Comparison of ENCODE assay signal across 8 cellular contexts in genomic region chr3:107927361-107928083, GRCh38.
DNase-seq lines count a peak whose midpoint lies in the region; ATAC-seq and TF ChIP-seq lines count a peak whose summit lies in the region.

No MANE protein-coding gene starts in this region.

- H3K18ac ChIP-seq in mesenchymal stem cell (ENCODE audit: low read depth in 1 of 2, low read length in 2 of 2): peak overlapping the region in 1 of 2 experiments; percentile 41

- peak; percentile 81 for DNase-seq in BE2C
- peak; percentile 53 for DNase-seq in NCI-H774 (lab: John Stamatoyannopoulos, UW)
- DNase-seq in activated CD8-positive, alpha-beta memory T cell treated with anti-CD3 and anti-CD28 coated beads for 24 hours: peak; percentile 87
- peak; percentile 8 to 42 (median 27) for DNase-seq in effector memory CD4-positive, alpha-beta T cell
- DNase-seq in mesenchymal stem cell: peak; percentile 76
- DNase-seq in stimulated activated CD8-positive, alpha-beta memory T cell treated with anti-CD3 and anti-CD28 coated beads, Interleukin-12 subunit alpha, Interleukin-12 subunit beta, amount 100 ng/mL, for 1 hour (ENCODE audit: low read depth): peak; percentile 45

- WGBS in mesenchymal stem cell: under 1% methylated on average over 51 of the region's 55 CpGs

- ATAC-seq in GM19324 (IDR thresholded peaks at IDR 0.05; ENCODE audit: low FRiP score, unreplicated experiment): peak; percentile 99
- ATAC-seq in HG03439 (IDR thresholded peaks at IDR 0.05; ENCODE audit: unreplicated experiment): peak; percentile 98

- H3K9me3 ChIP-seq in BE2C (no peaks in the 10 kb centered on the region), mesenchymal stem cell (ENCODE audit: control insufficient read depth, low read length) (no peaks in the 10 kb centered on the region)
- H3K9me3 ChIP-seq in effector memory CD4-positive, alpha-beta T cell (ENCODE audit: control insufficient read depth, low read length): no peaks in the 10 kb centered on the region

- H4K8ac ChIP-seq in mesenchymal stem cell (ENCODE audit: low read length): no peak overlapping the region

- H3K27ac ChIP-seq in effector memory CD4-positive, alpha-beta T cell (ENCODE audit: insufficient read depth, low read length, poor library complexity, severe bottlenecking): no peak overlapping the region
- H3K27ac ChIP-seq in mesenchymal stem cell (ENCODE audit: low read length, poor library complexity, severe bottlenecking): no peak overlapping the region

- H4K91ac ChIP-seq in mesenchymal stem cell (ENCODE audit: low read length): peak overlapping the region; percentile 48

- peak overlapping the region; percentile 81 for H3K9ac ChIP-seq in mesenchymal stem cell (ENCODE audit: low read length)

- no peak overlapping the region for H3K4ac ChIP-seq in mesenchymal stem cell (ENCODE audit: low read depth in 1 of 2, low read length in 2 of 2)

- no peak overlapping the region for H2BK120ac ChIP-seq in mesenchymal stem cell (ENCODE audit: low read depth, low read length)

- H3K4me1 ChIP-seq in BE2C (no peaks in the 10 kb centered on the region), mesenchymal stem cell (ENCODE audit: control insufficient read depth, insufficient read depth, low read depth, low read length) (peaks cover 6% of the 10 kb centered on the region)
- peaks cover 4% of the 10 kb centered on the region for H3K4me1 ChIP-seq in effector memory CD4-positive, alpha-beta T cell (ENCODE audit: control insufficient read depth, insufficient read depth, low read length, poor library complexity, severe bottlenecking)

- H2AK5ac ChIP-seq in mesenchymal stem cell (ENCODE audit: low read length, severe bottlenecking): no peak overlapping the region

- peak overlapping the region; percentile 85 for H3K4me3 ChIP-seq in BE2C (ENCODE audit: low read depth, low read length)
- H3K4me3 ChIP-seq in effector memory CD4-positive, alpha-beta T cell (ENCODE audit: insufficient read depth, low read depth, low read length, poor library complexity, severe bottlenecking): peak overlapping the region; percentile 73
- H3K4me3 ChIP-seq in mesenchymal stem cell (ENCODE audit: insufficient read depth in 1 of 2, low read depth in 1 of 2, low read length in 2 of 2): peak overlapping the region; percentile 67 to 83

- no peak overlapping the region for H2BK15ac ChIP-seq in mesenchymal stem cell (ENCODE audit: low read depth, poor library complexity, severe bottlenecking)

- no peak overlapping the region for H3K14ac ChIP-seq in mesenchymal stem cell (ENCODE audit: low read length in 2 of 2)

- no peaks in the 10 kb centered on the region for H3K36me3 ChIP-seq in BE2C
- no peaks in the 10 kb centered on the region for H3K36me3 ChIP-seq in effector memory CD4-positive, alpha-beta T cell (ENCODE audit: control insufficient read depth, insufficient read depth, low read length)
- no peaks in the 10 kb centered on the region for H3K36me3 ChIP-seq in mesenchymal stem cell (ENCODE audit: control insufficient read depth in 1 of 2, insufficient read depth in 2 of 2, low read depth in 1 of 2, low read length in 2 of 2)

- no peaks in the 10 kb centered on the region for H3K27me3 ChIP-seq in BE2C
- H3K27me3 ChIP-seq in effector memory CD4-positive, alpha-beta T cell (replicated peaks; ENCODE audit: control insufficient read depth, insufficient read depth, low read length, poor library complexity, severe bottlenecking): no peaks in the 10 kb centered on the region
- peaks cover 5 to 7% of the 10 kb centered on the region in 2 experiments for H3K27me3 ChIP-seq in mesenchymal stem cell (ENCODE audit: control insufficient read depth in 1 of 2, insufficient read depth in 1 of 2, low read length in 2 of 2)

- TF ChIP-seq CTCF in BE2C (IDR thresholded peaks at IDR 0.05; ENCODE audit: low read depth, low read length): peak; percentile 94

- H3K79me1 ChIP-seq in mesenchymal stem cell (replicated peaks; ENCODE audit: low read length, poor library complexity, severe bottlenecking): no peaks in the 10 kb centered on the region

- H2AFZ ChIP-seq in mesenchymal stem cell (ENCODE audit: low read depth, low read length): peak overlapping the region; percentile 68

- peak overlapping the region; percentile 85 for H3K4me2 ChIP-seq in mesenchymal stem cell (ENCODE audit: low read length, poor library complexity, severe bottlenecking)

- H3K23ac ChIP-seq in mesenchymal stem cell (ENCODE audit: low read length in 2 of 2): no peak overlapping the region

- H2BK5ac ChIP-seq in mesenchymal stem cell (ENCODE audit: low read depth, low read length, poor library complexity, severe bottlenecking): no peak overlapping the region

- H2BK12ac ChIP-seq in mesenchymal stem cell (ENCODE audit: low read length in 2 of 2): no peak overlapping the region

Comparison
In these comparisons a context has a peak if more than half of its experiments do, and no peak if none do; other contexts are left out.
1. DNase-seq: peak in every context shown above with its lines; median percentile 87 in activated CD8-positive, alpha-beta memory T cell treated with anti-CD3 and anti-CD28 coated beads for 24 hours; 81 in BE2C; 76 in mesenchymal stem cell; 53 in NCI-H774; 45 in stimulated activated CD8-positive, alpha-beta memory T cell treated with anti-CD3 and anti-CD28 coated beads, Interleukin-12 subunit alpha, Interleukin-12 subunit beta, amount 100 ng/mL, for 1 hour; 27 in effector memory CD4-positive, alpha-beta T cell.